Comparison of ENCODE assay signal across 1 cellular context in genomic region chr2:238893349-238894000, GRCh38.
TF ChIP-seq lines count a peak whose summit lies in the region.

No MANE protein-coding gene starts in this region.

TF ChIP-seq in IMR-90, 13 proteins besides CTCF, POLR2A, EP300 and RAD21 (continued from another document):
- TF ChIP-seq ELK1 (IDR thresholded peaks at IDR 0.05; ENCODE audit: borderline replicate concordance, low read depth, low read length) (no peak), MAZ (IDR thresholded peaks at IDR 0.05; ENCODE audit: borderline replicate concordance, low read depth, low read length) (no peak), RCOR1 (IDR thresholded peaks at IDR 0.05; ENCODE audit: insufficient replicate concordance, low read length) (no peak), BHLHE40 (IDR thresholded peaks at IDR 0.05; ENCODE audit: low read depth, low read length) (no peak), USF2 (IDR thresholded peaks at IDR 0.05; ENCODE audit: low read depth, low read length) (no peak)
